In genomic region chr16:13919683-13920509, GRCh38 we compare ENCODE assay signal across 8 cellular contexts. TPM values are rescaled to one million over a fixed set of nuclear protein-coding genes. Genes with fewer than 3 reads are reported as not detected.
DNase-seq lines count a peak whose midpoint lies in the region; ATAC-seq, FAIRE-seq and TF ChIP-seq lines count a peak whose summit lies in the region.

Gene ERCC4, plus strand, starts transcription at chr16:13920154. Its CDS starts 12 bp downstream, at chr16:13920166.

- ATAC-seq in HG02763 (IDR thresholded peaks at IDR 0.05; ENCODE audit: unreplicated experiment), result peak; percentile 97
- peak; percentile 98 for ATAC-seq in Right ventricle myocardium superior (ENCODE audit: poor library complexity)
- peak; percentile 94 to 98 (median 96) for ATAC-seq in pancreas

- TF ChIP-seq CTCF in GM12874 (IDR thresholded peaks at IDR 0.05; ENCODE audit: insufficient read depth, low read depth, low read length) (peak; percentile 96), pancreas (IDR thresholded peaks at IDR 0.05) (peak; percentile 82 to 91 (median 89)), tibial nerve (IDR thresholded peaks at IDR 0.05) (peak; percentile 80 to 96 (median 91))

- TF ChIP-seq EP300 in tibial nerve (IDR thresholded peaks at IDR 0.05), result peak in 1 of 2 donors; percentile 64

- DNase-seq in NCI-H1417 (lab: John Stamatoyannopoulos, UW) (peak; percentile 97 to 100 (median 98)), SW 1271 (lab: John Stamatoyannopoulos, UW) (peak; percentile 95), Right ventricle myocardium superior (peak; percentile 100), pancreas (peak; percentile 99 to 100 (median 99)), tibial nerve (ENCODE audit: low spot score in 2 of 2) (peak; percentile 99 to 100)
- DNase-seq in activated naive CD8-positive, alpha-beta T cell treated with anti-CD3 and anti-CD28 coated beads, Interleukin-2, amount 50 U/mL, for 16 hours (ENCODE audit: low read depth, low spot score), result peak; percentile 97

- H3K27ac ChIP-seq in pancreas, result peak within 1 kb of the TSS; percentile 50 to 73 (median 56)
- H3K27ac ChIP-seq in tibial nerve, result peak within 1 kb of the TSS in 3 of 4 donors; percentile 69 to 82 (median 80)

- TF ChIP-seq POLR2A in tibial nerve (IDR thresholded peaks at IDR 0.05), result peak in 1 of 2 donors; percentile 37

- WGBS in pancreas, 2 donors, result 0% methylated on average over 64 of the region's 64 CpGs
- WGBS in tibial nerve, 2 donors, result 0 to 1% methylated on average over 21 to 48 of the region's 64 CpGs

- H3K4me1 ChIP-seq in pancreas (peaks cover 0 to 10% (median 0%) of the 10 kb centered on the region in 3 donors), tibial nerve (peaks cover 0 to 31% (median 8%) of the 10 kb centered on the region in 4 donors)

- H3K27me3 ChIP-seq in pancreas (no peaks in the 10 kb centered on the region), tibial nerve (no peaks in the 10 kb centered on the region)

- no peaks in the 10 kb centered on the region for H3K9me3 ChIP-seq in pancreas
- H3K9me3 ChIP-seq in tibial nerve, result no peaks in the 10 kb centered on the region

- intact Hi-C loops in Right ventricle myocardium superior (cut with DNase I), result loop anchor here (10.0 kb wide), 5 partner anchors 55 to 605 kb away; no protein-coding TSS in a partner anchor
- intact Hi-C loops in pancreas (cut with DNase I), result loop anchor here in 2 of 3 donors (5.0 to 10.0 kb wide), 3 partner anchors 53 to 365 kb away; no protein-coding TSS in a partner anchor

- H3K4me3 ChIP-seq in pancreas (peak within 1 kb of the TSS; percentile 49 to 82 (median 78)), tibial nerve (peak within 1 kb of the TSS; percentile 77 to 94 (median 88))

- FAIRE-seq in pancreas (lab: Jason Lieb, UNC), result peak; percentile 98

- no peaks in the 10 kb centered on the region for H3K36me3 ChIP-seq in pancreas
- H3K36me3 ChIP-seq in tibial nerve, result peaks cover 0 to 10% (median 0%) of the 10 kb centered on the region in 3 donors

RNA-seq across cellular contexts. Expression of gene ERCC4, which starts in this region (rescaled TPM):
- total RNA-seq in Right ventricle myocardium superior (6.0 TPM), pancreas (1 to 10 TPM; 2.8 to 6.7 (median 5.2) TPM), tibial nerve (1 to 10 TPM; 7.3 to 8.7 (median 7.9) TPM)
- polyA plus RNA-seq in pancreas, result 1 to 10 TPM; 1.2 to 1.8 TPM

Comparison
In these comparisons a context has a peak if more than half of its experiments do, and no peak if none do; other contexts are left out.
1. Peak in every context shown above with its lines: DNase-seq, ATAC-seq, H3K4me3 ChIP-seq and H3K27ac ChIP-seq.